Comparison of ENCODE assay signal across 9 cellular contexts in genomic region chr1:203278885-203279406, GRCh38. TPM values are rescaled to one million over a fixed set of nuclear protein-coding genes. Genes with fewer than 3 reads are reported as not detected.
DNase-seq lines count a peak whose midpoint lies in the region; ATAC-seq and TF ChIP-seq lines count a peak whose summit lies in the region.
"Had no signal": no experiment of that assay in that cellular context is flagged by ENCODE, and none has a peak within 500 bp of the region (broad histone marks: within the 10 kb centered on the region; RNA-seq: fewer than 3 reads in every experiment).

No MANE protein-coding gene starts in this region.

- H3K4me3 ChIP-seq in breast epithelium, result peak overlapping the region in 2 of 3 donors; percentile 25 to 55
- no peak overlapping the region for H3K4me3 ChIP-seq in Caco-2 (ENCODE audit: low read depth, low read length)

- CTCF ChIA-PET in MCF 10A (lab: Yijun Ruan, JAX), result interaction anchor here (0.6 to 27.4 kb wide), 12 partner anchors 9 to 937 kb away, joined by 3 to 980 read pairs (median 4); no protein-coding TSS in a partner anchor
- CTCF ChIA-PET in Caco-2 (lab: Charles Lee), result interaction anchor here (1.3 kb wide), 1 partner anchor 12 kb away, joined by 3 read pairs; no protein-coding TSS in a partner anchor

- intact Hi-C loops in breast epithelium (cut with DNase I; ENCODE audit: low total_unique reads) (loop anchor here (10.0 kb wide), 2 partner anchors 206 to 244 kb away; no protein-coding TSS in a partner anchor), MCF 10A (cut with micrococcal nuclease) (no loop called here), CD14-positive monocyte (cut with micrococcal nuclease) (loop anchor here in 1 of 2 donors (10.0 kb wide), 1 partner anchor 126 kb away; no protein-coding TSS in a partner anchor), Caco-2 (cut with micrococcal nuclease; ENCODE audit: unreplicated experiment) (loop anchor here (1.0 kb wide), 1 partner anchor 26 kb away; the partner anchor contains the start of gene BTG2)

- BruUV-seq in MCF 10A (replicated peaks; lab: Mats Ljungman, UMichigan) (no TSS peak), Caco-2 (replicated peaks; lab: Mats Ljungman, UMichigan) (no TSS peak)

- no peaks in the 10 kb centered on the region for H3K27me3 Mint-ChIP-seq in MCF 10A (ENCODE audit: insufficient read depth, unreplicated experiment)
- H3K27me3 Mint-ChIP-seq in central memory CD8-positive, alpha-beta T cell, result no peaks in the 10 kb centered on the region
- H3K27me3 Mint-ChIP-seq in naive B cell, result no peaks in the 10 kb centered on the region
- H3K27me3 Mint-ChIP-seq in type B pancreatic cell, result no peaks in the 10 kb centered on the region
- H3K27me3 Mint-ChIP-seq in CD14-positive monocyte (ENCODE audit: low read depth in 3 of 3), result peaks cover 0 to 8% (median 2%) of the 10 kb centered on the region in 3 donors
- H3K27me3 Mint-ChIP-seq in Caco-2 (ENCODE audit: insufficient read depth, unreplicated experiment), result no peaks in the 10 kb centered on the region

- H3K36me3 Mint-ChIP-seq in MCF 10A (ENCODE audit: insufficient read depth, unreplicated experiment) (no peaks in the 10 kb centered on the region), naive B cell (no peaks in the 10 kb centered on the region), type B pancreatic cell (no peaks in the 10 kb centered on the region), CD14-positive monocyte (peaks cover 3 to 12% of the 10 kb centered on the region in 2 donors), Caco-2 (ENCODE audit: insufficient read depth, unreplicated experiment) (no peaks in the 10 kb centered on the region)
- no peaks in the 10 kb centered on the region for H3K36me3 Mint-ChIP-seq in central memory CD8-positive, alpha-beta T cell (ENCODE audit: insufficient read depth)

- no peak for DNase-seq in breast epithelium (ENCODE audit: low spot score in 2 of 2)
- DNase-seq in MCF 10A (ENCODE audit: unreplicated experiment), result no peak
- no peak for DNase-seq in central memory CD8-positive, alpha-beta T cell (ENCODE audit: low spot score in 2 of 2)
- no peak for DNase-seq in naive B cell
- no peak for DNase-seq in type B pancreatic cell (ENCODE audit: extremely low spot score, unreplicated experiment)
- DNase-seq in CD14-positive monocyte (ENCODE audit: low spot score), result no peak
- DNase-seq in Caco-2, result no peak

- H3K27ac ChIP-seq in breast epithelium, result peak overlapping the region; percentile 73 to 87

- peaks cover 21% of the 10 kb centered on the region for H3K4me1 Mint-ChIP-seq in MCF 10A (ENCODE audit: insufficient read depth, unreplicated experiment)
- H3K4me1 Mint-ChIP-seq in central memory CD8-positive, alpha-beta T cell, result peaks cover 26% of the 10 kb centered on the region
- H3K4me1 Mint-ChIP-seq in naive B cell, result peaks cover 67 to 86% (median 69%) of the 10 kb centered on the region in 3 donors
- H3K4me1 Mint-ChIP-seq in type B pancreatic cell (ENCODE audit: unreplicated experiment), result peaks cover 46% of the 10 kb centered on the region
- H3K4me1 Mint-ChIP-seq in CD14-positive monocyte, result peaks cover 75% of the 10 kb centered on the region
- H3K4me1 Mint-ChIP-seq in Caco-2 (ENCODE audit: low read depth, unreplicated experiment), result peaks cover 26% of the 10 kb centered on the region

- no peak overlapping the region for H3K4me3 Mint-ChIP-seq in MCF 10A (ENCODE audit: unreplicated experiment)
- H3K4me3 Mint-ChIP-seq in central memory CD8-positive, alpha-beta T cell, result no peak overlapping the region
- peak overlapping the region in 5 of 8 donors; percentile 5 to 89 (median 63) for H3K4me3 Mint-ChIP-seq in naive B cell
- peak overlapping the region; percentile 54 for H3K4me3 Mint-ChIP-seq in type B pancreatic cell
- H3K4me3 Mint-ChIP-seq in CD14-positive monocyte, result peak overlapping the region in 1 of 2 donors; percentile 59
- H3K4me3 Mint-ChIP-seq in Caco-2 (ENCODE audit: unreplicated experiment), result no peak overlapping the region

- H3K27ac Mint-ChIP-seq in MCF 10A (ENCODE audit: low read depth, unreplicated experiment) (no peak overlapping the region), naive B cell (peak overlapping the region; percentile 69 to 98 (median 88)), type B pancreatic cell (peak overlapping the region; percentile 61), CD14-positive monocyte (peak overlapping the region in 2 of 7 donors; percentile 14 to 88), Caco-2 (ENCODE audit: unreplicated experiment) (no peak overlapping the region)
- H3K27ac Mint-ChIP-seq in central memory CD8-positive, alpha-beta T cell (ENCODE audit: low read depth), result peak overlapping the region; percentile 8

- POLR2A ChIA-PET in MCF 10A (lab: Yijun Ruan, JAX), result interaction anchor here (0.6 to 3.8 kb wide), 4 partner anchors 12 to 1916 kb away, joined by 3 to 73 read pairs (median 3); partner anchors contain the start of gene BTG2
- POLR2A ChIA-PET in Caco-2 (lab: Charles Lee), result interaction anchor here (1.4 kb wide), 1 partner anchor 11 kb away, joined by 12 read pairs; no protein-coding TSS in a partner anchor

- no peaks in the 10 kb centered on the region for H3K9me3 Mint-ChIP-seq in MCF 10A (ENCODE audit: unreplicated experiment)
- H3K9me3 Mint-ChIP-seq in central memory CD8-positive, alpha-beta T cell, result no peaks in the 10 kb centered on the region
- no peaks in the 10 kb centered on the region for H3K9me3 Mint-ChIP-seq in naive B cell
- H3K9me3 Mint-ChIP-seq in type B pancreatic cell, result no peaks in the 10 kb centered on the region
- peaks cover 0 to 2% (median 0%) of the 10 kb centered on the region in 7 donors for H3K9me3 Mint-ChIP-seq in CD14-positive monocyte
- H3K9me3 Mint-ChIP-seq in Caco-2 (ENCODE audit: unreplicated experiment), result no peaks in the 10 kb centered on the region

- no peaks in the 10 kb centered on the region for H3K27me3 ChIP-seq in breast epithelium
- no peaks in the 10 kb centered on the region for H3K27me3 ChIP-seq in Caco-2 (replicated peaks; ENCODE audit: control insufficient read depth, insufficient read depth, low read length)

- H3K9me3 ChIP-seq in breast epithelium (no peaks in the 10 kb centered on the region), Caco-2 (no peaks in the 10 kb centered on the region)

- H3K36me3 ChIP-seq in breast epithelium, result no peaks in the 10 kb centered on the region
- no peaks in the 10 kb centered on the region for H3K36me3 ChIP-seq in Caco-2 (ENCODE audit: control insufficient read depth, insufficient read depth, low read length)

- TF ChIP-seq POLR2A in breast epithelium (IDR thresholded peaks at IDR 0.05) (no peak), GM18505 (IDR thresholded peaks at IDR 0.05; ENCODE audit: borderline replicate concordance, extremely low read depth, insufficient read depth, insufficient read length) (no peak)

- no peak for ATAC-seq in central memory CD8-positive, alpha-beta T cell (replicated peaks; ENCODE audit: extremely low read depth, poor library complexity, severe bottlenecking)
- ATAC-seq in naive B cell (ENCODE audit: low read depth in 2 of 2) (no peak), GM18505 (IDR thresholded peaks at IDR 0.05; ENCODE audit: unreplicated experiment) (no peak)

- TF ChIP-seq CTCF in breast epithelium (IDR thresholded peaks at IDR 0.05), result no peak
- TF ChIP-seq CTCF in MCF 10A (IDR thresholded peaks at IDR 0.05; ENCODE audit: unreplicated experiment), result no peak
- TF ChIP-seq CTCF in type B pancreatic cell (conservative IDR thresholded peaks at IDR 0.05), result no peak
- no peak for TF ChIP-seq CTCF in CD14-positive monocyte (IDR thresholded peaks at IDR 0.05)
- no peak for TF ChIP-seq CTCF in Caco-2 (IDR thresholded peaks at IDR 0.05; ENCODE audit: insufficient read depth in 1 of 2, low read depth in 1 of 2, low read length in 1 of 2, severe bottlenecking in 1 of 2, unreplicated experiment in 1 of 2)

- H3K4me1 ChIP-seq in breast epithelium (peaks cover 7 to 12% of the 10 kb centered on the region in 2 donors), Caco-2 (peaks cover 22% of the 10 kb centered on the region)

RNA-seq across cellular contexts. Expression of gene BTG2, which starts 26.4 kb away (rescaled TPM):
- total RNA-seq in breast epithelium, result 100 to 1,000 TPM in 2 of 3 donors, 10 to 100 TPM in 1; 82.7 to 271 (median 102) TPM
- 39.8 and 44.4 TPM in 2 replicates for total RNA-seq in MCF 10A (2022)
- polyA plus RNA-seq in naive B cell (ENCODE audit: low read depth in 6 of 6), result 100 to 1,000 TPM; 315 to 687 (median 417) TPM
- 49.8 and 147 TPM in 2 replicates for total RNA-seq in type B pancreatic cell (ENCODE audit: low replicate concordance)
- polyA plus RNA-seq in CD14-positive monocyte, result 100 to 1,000 TPM; 293 to 483 TPM
- 21.2 and 21.6 TPM in 2 replicates for total RNA-seq in Caco-2 (2022)

RNA-seq across cellular contexts. Expression of gene CHIT1, which starts 49.5 kb away (rescaled TPM):
- total RNA-seq in breast epithelium (10 to 100 TPM in 1 of 3 donors, 1 to 10 TPM in 1, not detected in 1; 5.1 to 15.2 TPM), MCF 10A (2022) (not detected in 2 replicates), type B pancreatic cell (ENCODE audit: low replicate concordance) (not detected in 2 replicates), Caco-2 (2022) (not detected in 2 replicates)
- polyA plus RNA-seq in naive B cell (ENCODE audit: low read depth in 6 of 6) (1 to 10 TPM in 1 of 6 donors, under 1 TPM in 3, not detected in 2; 0.43 to 1.1 (median 0.59) TPM), CD14-positive monocyte (under 1 TPM in 1 of 2 donors, not detected in 1; 0.51 TPM)
- total RNA-seq: lung microvascular endothelial cell had no signal

Comparison
In these comparisons a context has a peak if more than half of its experiments do, and no peak if none do; other contexts are left out.
1. H3K27ac Mint-ChIP-seq: peak in central memory CD8-positive, alpha-beta T cell (single experiment), naive B cell (6 of 6) and type B pancreatic cell (single experiment); none in MCF 10A (single experiment) and Caco-2 (single experiment).
2. H3K4me3 Mint-ChIP-seq: peak in naive B cell (5 of 8) and type B pancreatic cell (single experiment); none in MCF 10A (single experiment), central memory CD8-positive, alpha-beta T cell (single experiment) and Caco-2 (single experiment).